In genomic region chr7:44067064-44067951, GRCh38 we compare ENCODE assay signal across 11 cellular contexts. TPM values are rescaled to one million over a fixed set of nuclear protein-coding genes. Genes with fewer than 3 reads are reported as not detected.
DNase-seq lines count a peak whose midpoint lies in the region; ATAC-seq and TF ChIP-seq lines count a peak whose summit lies in the region.
"Had no signal": no experiment of that assay in that cellular context is flagged by ENCODE, and none has a peak within 500 bp of the region (broad histone marks: within the 10 kb centered on the region; RNA-seq: fewer than 3 reads in every experiment).

No MANE protein-coding gene starts in this region.

- no peaks in the 10 kb centered on the region for H3K27me3 Mint-ChIP-seq in activated naive CD4-positive, alpha-beta T cell treated with anti-CD3 and anti-CD28 coated beads, Interleukin-2, amount 50 U/mL, for 24 hours
- no peaks in the 10 kb centered on the region for H3K27me3 Mint-ChIP-seq in type B pancreatic cell
- H3K27me3 Mint-ChIP-seq in CD8-positive, alpha-beta T cell (ENCODE audit: low read depth): no peaks in the 10 kb centered on the region
- H3K27me3 Mint-ChIP-seq: CD4-positive, CD25-positive, alpha-beta regulatory T cell had no signal

- peak overlapping the region; percentile 31 for H3K27ac Mint-ChIP-seq in activated naive CD4-positive, alpha-beta T cell treated with anti-CD3 and anti-CD28 coated beads, Interleukin-2, amount 50 U/mL, for 24 hours
- H3K27ac Mint-ChIP-seq in type B pancreatic cell: peak overlapping the region; percentile 50
- H3K27ac Mint-ChIP-seq in CD8-positive, alpha-beta T cell: no peak overlapping the region

- H3K4me1 Mint-ChIP-seq in activated naive CD4-positive, alpha-beta T cell treated with anti-CD3 and anti-CD28 coated beads, Interleukin-2, amount 50 U/mL, for 24 hours: peaks cover 41% of the 10 kb centered on the region
- peaks cover 5% of the 10 kb centered on the region for H3K4me1 Mint-ChIP-seq in type B pancreatic cell (ENCODE audit: unreplicated experiment)
- peaks cover 40% of the 10 kb centered on the region for H3K4me1 Mint-ChIP-seq in CD8-positive, alpha-beta T cell (ENCODE audit: low read depth)

- H3K4me1 ChIP-seq in Peyer's patch (peaks cover 0 to 35% (median 18%) of the 10 kb centered on the region in 4 donors), left lung (peaks cover 0 to 16% of the 10 kb centered on the region in 2 donors)
- peaks cover 33% of the 10 kb centered on the region for H3K4me1 ChIP-seq in CD8-positive, alpha-beta T cell (ENCODE audit: insufficient read depth, low read length)

- H3K36me3 ChIP-seq in Peyer's patch (peaks cover 0 to under 1% (median 0%) of the 10 kb centered on the region in 3 donors), left lung (peaks cover 0 to 8% of the 10 kb centered on the region in 2 donors)
- H3K36me3 ChIP-seq in CD8-positive, alpha-beta T cell (ENCODE audit: insufficient read depth, low read length): no peaks in the 10 kb centered on the region

- no peak overlapping the region for H3K4me3 Mint-ChIP-seq in activated naive CD4-positive, alpha-beta T cell treated with anti-CD3 and anti-CD28 coated beads, Interleukin-2, amount 50 U/mL, for 24 hours
- no peak overlapping the region for H3K4me3 Mint-ChIP-seq in type B pancreatic cell
- no peak overlapping the region for H3K4me3 Mint-ChIP-seq in CD8-positive, alpha-beta T cell
- H3K4me3 Mint-ChIP-seq: CD4-positive, CD25-positive, alpha-beta regulatory T cell had no signal

- no peak for DNase-seq in activated naive CD4-positive, alpha-beta T cell treated with anti-CD3 and anti-CD28 coated beads, Interleukin-2, amount 50 U/mL, for 16 hours
- DNase-seq in Peyer's patch (peak in 2 of 3 donors; percentile 47 to 48), left lung (peak; percentile 32 to 34), type B pancreatic cell (ENCODE audit: extremely low spot score, unreplicated experiment) (no peak)
- DNase-seq in CD8-positive, alpha-beta T cell: no peak
- DNase-seq: CD4-positive, CD25-positive, alpha-beta regulatory T cell; stimulated activated CD8-positive, alpha-beta memory T cell treated with anti-CD3 and anti-CD28 coated beads, Interleukin-4, amount 100 ng/mL, for 48 hours had no signal

- CTCF ChIA-PET in CD8-positive, alpha-beta T cell (lab: Charles Lee): interaction anchor here (1.0 to 1.2 kb wide), 3 partner anchors 10 to 12 kb away, joined by 3 read pairs; no protein-coding TSS in a partner anchor

- H3K27ac ChIP-seq in Peyer's patch: no peak overlapping the region
- H3K27ac ChIP-seq in left lung: no peak overlapping the region
- H3K27ac ChIP-seq in CD8-positive, alpha-beta T cell (ENCODE audit: low read depth, low read length): no peak overlapping the region
- H3K27ac ChIP-seq: skin epidermis had no signal

- POLR2A ChIA-PET in CD8-positive, alpha-beta T cell (lab: Charles Lee): interaction anchor here (0.6 to 6.0 kb wide), 7 partner anchors 9 to 624 kb away, joined by 4 to 62 read pairs (median 5); partner anchors contain the start of gene DBNL

- H3K4me3 ChIP-seq in Peyer's patch (no peak overlapping the region), left lung (no peak overlapping the region)
- H3K4me3 ChIP-seq in CD8-positive, alpha-beta T cell (ENCODE audit: low read depth, low read length): no peak overlapping the region
- H3K4me3 ChIP-seq: skin epidermis had no signal

- no peaks in the 10 kb centered on the region for H3K27me3 ChIP-seq in Peyer's patch
- H3K27me3 ChIP-seq in left lung: no peaks in the 10 kb centered on the region
- H3K27me3 ChIP-seq in CD8-positive, alpha-beta T cell (ENCODE audit: insufficient read depth, low read length): no peaks in the 10 kb centered on the region

- TF ChIP-seq CTCF in Peyer's patch (IDR thresholded peaks at IDR 0.05) (no peak), left lung (IDR thresholded peaks at IDR 0.05) (no peak), type B pancreatic cell (conservative IDR thresholded peaks at IDR 0.05) (no peak)
- TF ChIP-seq CTCF in CD8-positive, alpha-beta T cell (IDR thresholded peaks at IDR 0.05): no peak

- no peak for ATAC-seq in left lung
- ATAC-seq in HG03097 (IDR thresholded peaks at IDR 0.05; ENCODE audit: low FRiP score, unreplicated experiment): no peak
- ATAC-seq in CD8-positive, alpha-beta T cell: no peak
- ATAC-seq in HG02571 (IDR thresholded peaks at IDR 0.05; ENCODE audit: unreplicated experiment): no peak

- no peaks in the 10 kb centered on the region for H3K9me3 ChIP-seq in Peyer's patch
- H3K9me3 ChIP-seq in left lung: no peaks in the 10 kb centered on the region
- H3K9me3 ChIP-seq in CD8-positive, alpha-beta T cell (ENCODE audit: low read length): no peaks in the 10 kb centered on the region

- TF ChIP-seq POLR2A in Peyer's patch (IDR thresholded peaks at IDR 0.05): peak in 1 of 2 donors; percentile 9

- H3K9me3 Mint-ChIP-seq in activated naive CD4-positive, alpha-beta T cell treated with anti-CD3 and anti-CD28 coated beads, Interleukin-2, amount 50 U/mL, for 24 hours: no peaks in the 10 kb centered on the region
- H3K9me3 Mint-ChIP-seq in type B pancreatic cell: no peaks in the 10 kb centered on the region
- H3K9me3 Mint-ChIP-seq in CD8-positive, alpha-beta T cell: no peaks in the 10 kb centered on the region

- H3K36me3 Mint-ChIP-seq in activated naive CD4-positive, alpha-beta T cell treated with anti-CD3 and anti-CD28 coated beads, Interleukin-2, amount 50 U/mL, for 24 hours: no peaks in the 10 kb centered on the region
- H3K36me3 Mint-ChIP-seq in type B pancreatic cell: no peaks in the 10 kb centered on the region
- peaks cover 8% of the 10 kb centered on the region for H3K36me3 Mint-ChIP-seq in CD8-positive, alpha-beta T cell

- intact Hi-C loops in left lung (cut with DNase I): no loop called here
- intact Hi-C loops in CD8-positive, alpha-beta T cell (cut with DNase I, micrococcal nuclease): no loop called here

RNA-seq across cellular contexts. Expression of gene PGAM2, which starts 1.9 kb away (rescaled TPM):
- total RNA-seq in Peyer's patch: 1 to 10 TPM in 2 of 4 donors, not detected in 2; 1.2 to 4.1 TPM
- under 1 TPM in 1 of 2 donors, not detected in 1; 0.79 TPM for total RNA-seq in left lung
- total RNA-seq in type B pancreatic cell (ENCODE audit: low replicate concordance): 0.57 and 0.72 TPM in 2 replicates
- 1 to 10 TPM; 1.1 to 1.5 TPM for total RNA-seq in CD8-positive, alpha-beta T cell

RNA-seq across cellular contexts. Expression of gene POLM, which starts 15.0 kb away (rescaled TPM):
- total RNA-seq in Peyer's patch: 100 to 1,000 TPM in 2 of 4 donors, 10 to 100 TPM in 2; 49.5 to 150 (median 90.8) TPM
- 10 to 100 TPM; 16.7 to 26.4 TPM for total RNA-seq in left lung
- total RNA-seq in type B pancreatic cell (ENCODE audit: low replicate concordance): 25.2 and 27.2 TPM in 2 replicates
- total RNA-seq in CD8-positive, alpha-beta T cell: 10 to 100 TPM; 35.7 to 42.0 TPM

RNA-seq across cellular contexts. Expression of gene DBNL, which starts 22.8 kb away (rescaled TPM):
- total RNA-seq in Peyer's patch (100 to 1,000 TPM; 100 to 303 (median 111) TPM), left lung (100 to 1,000 TPM in 1 of 2 donors, 10 to 100 TPM in 1; 93.3 to 119 TPM), type B pancreatic cell (ENCODE audit: low replicate concordance) (62.8 and 71.7 TPM in 2 replicates)
- 10 to 100 TPM; 82.1 to 84.8 TPM for total RNA-seq in CD8-positive, alpha-beta T cell

RNA-seq across cellular contexts. Expression of gene AEBP1, which starts 36.8 kb away (rescaled TPM):
- total RNA-seq in Peyer's patch: 100 to 1,000 TPM in 1 of 4 donors, 10 to 100 TPM in 3; 20.1 to 127 (median 58.0) TPM
- 100 to 1,000 TPM; 167 to 195 TPM for total RNA-seq in left lung
- total RNA-seq in type B pancreatic cell (ENCODE audit: low replicate concordance): 5.0 and 64.1 TPM in 2 replicates
- total RNA-seq in CD8-positive, alpha-beta T cell: 10 to 100 TPM; 15.9 to 22.6 TPM

RNA-seq across cellular contexts. Expression of gene POLD2, which starts 56.0 kb away (rescaled TPM):
- total RNA-seq in Peyer's patch (10 to 100 TPM in 3 of 4 donors, 1 to 10 TPM in 1; 7.4 to 80.9 (median 28.4) TPM), left lung (100 to 1,000 TPM in 1 of 2 donors, 10 to 100 TPM in 1; 68.3 to 115 TPM), type B pancreatic cell (ENCODE audit: low replicate concordance) (122 and 142 TPM in 2 replicates)
- 10 to 100 TPM; 44.0 to 48.9 TPM for total RNA-seq in CD8-positive, alpha-beta T cell

Comparison
In these comparisons a context has a peak if more than half of its experiments do, and no peak if none do; other contexts are left out.
1. DNase-seq: peak in Peyer's patch (2 of 3) and left lung (2 of 2); none in activated naive CD4-positive, alpha-beta T cell treated with anti-CD3 and anti-CD28 coated beads, Interleukin-2, amount 50 U/mL, for 16 hours (single experiment), type B pancreatic cell (single experiment) and CD8-positive, alpha-beta T cell (0 of 7).